ENCODE assay signal across 12 cellular contexts in the genomic region with DNA sequence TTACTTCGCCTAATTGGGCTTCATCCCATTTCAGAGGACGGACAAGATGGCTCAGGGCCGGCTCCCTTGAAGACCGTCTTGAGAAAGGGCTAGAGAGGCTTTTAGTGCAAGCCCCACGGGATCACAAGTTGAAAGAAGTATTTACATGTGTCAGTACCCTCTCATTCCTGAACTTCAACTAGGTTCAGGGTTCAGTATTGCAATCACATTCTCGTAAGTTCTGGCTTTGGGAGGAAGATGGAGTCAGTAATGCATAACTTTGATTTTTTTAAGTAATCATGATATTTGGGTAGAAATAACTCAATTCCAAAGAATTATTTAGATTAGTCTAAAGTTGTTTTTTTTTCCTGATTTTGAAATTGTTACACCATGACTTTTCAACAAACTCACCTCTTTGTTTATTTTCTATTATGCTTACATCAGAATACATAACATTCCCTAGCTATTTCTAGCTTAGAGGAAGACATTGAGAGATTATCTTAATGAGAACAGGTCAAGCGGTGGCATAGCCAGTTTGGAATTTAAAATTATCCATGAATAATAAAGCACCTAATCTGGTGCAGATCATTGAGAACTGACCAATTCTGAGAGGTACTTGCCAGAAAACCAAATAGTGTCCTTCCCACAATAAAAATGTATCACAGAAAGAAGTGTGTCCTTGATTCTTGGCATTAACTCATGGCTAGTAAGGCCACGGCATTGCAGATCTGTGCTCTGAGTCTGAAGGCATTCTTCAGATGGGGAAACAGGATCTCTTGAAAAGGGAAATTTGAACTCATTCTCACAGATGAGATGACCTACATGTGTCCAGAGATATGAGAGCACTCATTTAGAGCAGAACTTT.
DNase-seq lines count a peak whose midpoint lies in the region; ATAC-seq and TF ChIP-seq lines count a peak whose summit lies in the region.
"Had no signal": no experiment of that assay in that cellular context is flagged by ENCODE, and none has a peak within 500 bp of the region (broad histone marks: within the 10 kb centered on the region; RNA-seq: fewer than 3 reads in every experiment).

No MANE protein-coding gene starts in this region.

- H3K9me3 ChIP-seq in hepatocyte (ENCODE audit: low read depth), result no peaks in the 10 kb centered on the region
- H3K9me3 ChIP-seq: psoas muscle had no signal

- H3K27me3 ChIP-seq in brain microvascular endothelial cell (replicated peaks) (no peaks in the 10 kb centered on the region), hepatocyte (no peaks in the 10 kb centered on the region)

- in situ Hi-C loops in brain microvascular endothelial cell (cut with HindIII; ENCODE audit: low pct_ligation_motif_present, low sequenced_read_pairs), result no loop called here

- no peak for TF ChIP-seq CTCF in brain microvascular endothelial cell (IDR thresholded peaks at IDR 0.05; ENCODE audit: low read depth, low read length, missing control alignments)
- TF ChIP-seq CTCF in hepatocyte (IDR thresholded peaks at IDR 0.05; ENCODE audit: poor library complexity), result no peak
- no peak for TF ChIP-seq CTCF in omental fat pad (IDR thresholded peaks at IDR 0.05)

- no peak for ATAC-seq in omental fat pad (ENCODE audit: low FRiP score)
- ATAC-seq: GM12878 had no signal

- no peak overlapping the region for H2AFZ ChIP-seq in hepatocyte

- 70% methylated on average over 8 of the region's 8 CpGs for WGBS in hepatocyte (ENCODE audit: low lambda C conversion rate, missing lambda C conversion rate)

- H3K27ac ChIP-seq in brain microvascular endothelial cell, result peak overlapping the region; percentile 84
- H3K27ac ChIP-seq in hepatocyte, result peak overlapping the region; percentile 85
- H3K27ac ChIP-seq in substantia nigra (ENCODE audit: low read depth, low read length, poor library complexity, severe bottlenecking), result peak overlapping the region; percentile 94
- H3K27ac ChIP-seq: psoas muscle, VCaP had no signal

- DNase-seq in ELR (ENCODE audit: low read depth), result peak; percentile 39
- peak; percentile 50 for DNase-seq in brain microvascular endothelial cell
- no peak for DNase-seq in hepatocyte (ENCODE audit: low spot score)
- no peak for DNase-seq in substantia nigra (lab: John Stamatoyannopoulos, UW)
- no peak for DNase-seq in omental fat pad (ENCODE audit: low spot score)
- no peak for DNase-seq in activated CD4-positive, alpha-beta T cell treated with anti-CD3 and anti-CD28 coated beads, Interleukin-2, amount 50 U/mL, for 1 hour
- DNase-seq in islet precursor cell, result no peak
- no peak for DNase-seq in ureter (ENCODE audit: low spot score)
- DNase-seq: activated T-cell treated with anti-CD3 and anti-CD28 coated beads, Interleukin-2, amount 50 U/mL, for 24 hours; psoas muscle had no signal

- H3K79me2 ChIP-seq in hepatocyte, result no peaks in the 10 kb centered on the region

- H3K4me2 ChIP-seq in hepatocyte, result peak overlapping the region; percentile 62

- no peaks in the 10 kb centered on the region for H4K20me1 ChIP-seq in hepatocyte (ENCODE audit: insufficient read depth, poor library complexity, severe bottlenecking)

- peaks cover 25% of the 10 kb centered on the region for H3K4me1 ChIP-seq in hepatocyte (ENCODE audit: insufficient read depth)

- H3K4me3 ChIP-seq in brain microvascular endothelial cell (ENCODE audit: low read depth, low read length), result no peak overlapping the region
- H3K4me3 ChIP-seq in hepatocyte, result no peak overlapping the region
- H3K4me3 ChIP-seq: GM12878, psoas muscle had no signal

- no peaks in the 10 kb centered on the region for H3K36me3 ChIP-seq in brain microvascular endothelial cell (replicated peaks)
- no peaks in the 10 kb centered on the region for H3K36me3 ChIP-seq in hepatocyte (replicated peaks; ENCODE audit: insufficient read depth, low read depth)

- H3K9me2 ChIP-seq in hepatocyte (replicated peaks; ENCODE audit: insufficient read depth), result no peaks in the 10 kb centered on the region

Comparison
In these comparisons a context has a peak if more than half of its experiments do, and no peak if none do; other contexts are left out.
1. DNase-seq: peak in ELR (single experiment) and brain microvascular endothelial cell (single experiment); none in hepatocyte (single experiment), substantia nigra (0 of 49), omental fat pad (single experiment), activated CD4-positive, alpha-beta T cell treated with anti-CD3 and anti-CD28 coated beads, Interleukin-2, amount 50 U/mL, for 1 hour (single experiment), islet precursor cell (single experiment) and ureter (single experiment).
2. Peak in every context shown above with its lines, with median percentiles within 50 percentile points of each other: H3K27ac ChIP-seq.